26 cellular contexts compared by ENCODE assay signal in genomic region chr2:144877893-144878292, GRCh38.
DNase-seq lines count a peak whose midpoint lies in the region; ATAC-seq, FAIRE-seq and TF ChIP-seq lines count a peak whose summit lies in the region.
"Had no signal": no experiment of that assay in that cellular context is flagged by ENCODE, and none has a peak within 500 bp of the region (broad histone marks: within the 10 kb centered on the region; RNA-seq: fewer than 3 reads in every experiment).

No MANE protein-coding gene starts in this region.

- intact Hi-C loops in HepG2 (cut with micrococcal nuclease; ENCODE audit: unreplicated experiment) = no loop called here
- intact Hi-C loops in right lobe of liver (cut with DNase I) = no loop called here
- intact Hi-C loops in IMR-90 (cut with micrococcal nuclease) = no loop called here
- intact Hi-C loops in K562 (cut with micrococcal nuclease) = no loop called here

- CTCF ChIA-PET in HepG2 (lab: Yijun Ruan, JAX; ENCODE audit: low intra/inter-chr PET ratio, low total read pairs) = no interaction called here
- CTCF ChIA-PET in IMR-90 (lab: Yijun Ruan, JAX) = no interaction called here
- CTCF ChIA-PET in K562 (lab: Yijun Ruan, JAX; ENCODE audit: low intra/inter-chr PET ratio) = interaction anchor here (0.6 kb wide), 1 partner anchor 93 kb away, joined by 3 read pairs; no protein-coding TSS in a partner anchor

- TF ChIP-seq EP300 in HepG2 (IDR thresholded peaks at IDR 0.05; ENCODE audit: low read depth in 2 of 2, low read length in 2 of 2) (no peak), HepG2 (CRISPR knock-in tag; IDR thresholded peaks at IDR 0.05; ENCODE audit: borderline replicate concordance) (no peak), K562 (IDR thresholded peaks at IDR 0.05; ENCODE audit: low read length) (no peak)

- H2AK9ac ChIP-seq in IMR-90 (replicated peaks; ENCODE audit: low read depth, low read length, poor library complexity) = no peak overlapping the region

- H3K79me2 ChIP-seq in HepG2 (ENCODE audit: insufficient read depth, low read length) (no peaks in the 10 kb centered on the region), K562 (ENCODE audit: control insufficient read depth, insufficient read depth, low read length) (no peaks in the 10 kb centered on the region)

- H3K4me1 ChIP-seq in HepG2 (ENCODE audit: insufficient read depth, low read length) (no peaks in the 10 kb centered on the region), right lobe of liver (no peaks in the 10 kb centered on the region), IMR-90 (ENCODE audit: control insufficient read depth, insufficient read depth, low read length) (no peaks in the 10 kb centered on the region), K562 (replicated peaks in 1 of 2; ENCODE audit: control insufficient read depth in 2 of 2, insufficient read depth in 2 of 2, low read length in 2 of 2) (no peaks in the 10 kb centered on the region)
- H3K4me1 ChIP-seq: BE2C, BLaER1 had no signal

- H3K4me3 ChIP-seq in HepG2 (replicated peaks in 1 of 3; ENCODE audit: insufficient read depth in 1 of 3, low read depth in 2 of 3, low read length in 3 of 3) (no peak overlapping the region), right lobe of liver (no peak overlapping the region), IMR-90 (ENCODE audit: insufficient read depth, low read depth, low read length) (no peak overlapping the region), K562 (no peak overlapping the region)
- H3K4me3 ChIP-seq: BLaER1, GM12878 had no signal

- no peak overlapping the region for H3K23ac ChIP-seq in IMR-90 (ENCODE audit: low read depth, low read length)

- H3K36me3 ChIP-seq in HepG2 (replicated peaks in 1 of 2; ENCODE audit: control insufficient read depth in 1 of 2, insufficient read depth in 2 of 2, low read length in 2 of 2) (no peaks in the 10 kb centered on the region), right lobe of liver (no peaks in the 10 kb centered on the region), IMR-90 (ENCODE audit: control insufficient read depth, insufficient read depth, low read length) (no peaks in the 10 kb centered on the region), K562 (ENCODE audit: control insufficient read depth, insufficient read depth, low read length) (no peaks in the 10 kb centered on the region)
- H3K36me3 ChIP-seq: BE2C, BLaER1 had no signal

- ATAC-seq in HepG2 = no peak
- no peak for ATAC-seq in right lobe of liver
- ATAC-seq in IMR-90 (ENCODE audit: low read depth) = no peak
- ATAC-seq in K562 = no peak
- ATAC-seq: GM12878 had no signal

- no peak for TF ChIP-seq CTCF in HepG2 (CRISPR knock-in tag; IDR thresholded peaks at IDR 0.05)
- TF ChIP-seq CTCF in right lobe of liver (IDR thresholded peaks at IDR 0.05) = no peak
- TF ChIP-seq CTCF in IMR-90 (conservative IDR thresholded peaks at IDR 0.05; ENCODE audit: low read depth, low read length) = no peak
- TF ChIP-seq CTCF in K562 (IDR thresholded peaks at IDR 0.05 in 2 of 3, conservative IDR thresholded peaks at IDR 0.05 in 1 of 3; ENCODE audit: insufficient read depth in 2 of 3, low read depth in 1 of 3, low read length in 3 of 3) = no peak

- no peak for DNase-seq in HepG2 (ENCODE audit: low spot score)
- no peak for DNase-seq in right lobe of liver
- DNase-seq in IMR-90 = no peak
- DNase-seq in K562 (ENCODE audit: extremely low read depth in 1 of 4, low spot score in 3 of 4) = no peak
- no peak for DNase-seq in NCI-H345 (lab: John Stamatoyannopoulos, UW)
- DNase-seq in activated T-cell treated with anti-CD3 and anti-CD28 coated beads for 4 hours = no peak
- no peak for DNase-seq in stimulated activated naive CD4-positive, alpha-beta T cell treated with Interleukin-2 at 50 U/mL for 16 hours (lab: John Stamatoyannopoulos, UW)
- DNase-seq: ACHN; BE2C; C1 segment of cervical spinal cord; CD4-positive, alpha-beta memory T cell; CD4-positive, CD25-positive, alpha-beta regulatory T cell; CD8-positive, alpha-beta memory T cell; COR-L47; DMS 273 treated with DMSO at 0.1 percent for 48 hours; DMS153; DMS53; DMS79; DND-41; EL; GDM1 had no signal

- no peak for FAIRE-seq in HepG2 (lab: Jason Lieb, UNC)
- FAIRE-seq in K562 (lab: Jason Lieb, UNC) = no peak
- FAIRE-seq: GM12878, GM12892, GM18507 had no signal

- H2BK20ac ChIP-seq in IMR-90 (ENCODE audit: low read depth, low read length) = no peak overlapping the region

- TF ChIP-seq POLR2A in HepG2 (IDR thresholded peaks at IDR 0.05; ENCODE audit: insufficient read depth in 1 of 2, low read depth in 2 of 2, low read length in 2 of 2) = no peak
- TF ChIP-seq POLR2A in right lobe of liver (IDR thresholded peaks at IDR 0.05) = no peak
- TF ChIP-seq POLR2A in IMR-90 (IDR thresholded peaks at IDR 0.05; ENCODE audit: low read depth, low read length) = no peak
- no peak for TF ChIP-seq POLR2A in K562 (conservative IDR thresholded peaks at IDR 0.05)

- in situ Hi-C loops in HepG2 (cut with HindIII; ENCODE audit: extremely low pct_ligation_motif_present, low pct_unique_long_range_greater_than_20kb) = no loop called here
- in situ Hi-C loops in IMR-90 (cut with MboI; ENCODE audit: low sequenced_read_pairs) = no loop called here
- in situ Hi-C loops in K562 (cut with MboI) = no loop called here

- H3K79me1 ChIP-seq in IMR-90 (ENCODE audit: low read depth in 1 of 2, low read length in 2 of 2) = no peaks in the 10 kb centered on the region

- no peak overlapping the region for H3K4me2 ChIP-seq in HepG2 (ENCODE audit: low read depth, low read length)
- H3K4me2 ChIP-seq in IMR-90 (ENCODE audit: low read depth, low read length) = no peak overlapping the region
- H3K4me2 ChIP-seq in K562 (ENCODE audit: insufficient read depth, low read length) = no peak overlapping the region
- H3K4me2 ChIP-seq: BLaER1 had no signal

- no peak overlapping the region for H2BK15ac ChIP-seq in IMR-90 (ENCODE audit: low read depth, low read length)

- no peak overlapping the region for H4K5ac ChIP-seq in IMR-90 (ENCODE audit: low read depth, low read length)

- BruUV-seq in HepG2 (replicated peaks; lab: Mats Ljungman, UMichigan) (no TSS peak), IMR-90 (replicated peaks; lab: Mats Ljungman, UMichigan) (no TSS peak), K562 (replicated peaks; lab: Mats Ljungman, UMichigan) (no TSS peak)

- H3K9ac ChIP-seq in HepG2 (ENCODE audit: insufficient read depth, low read depth, low read length) (no peak overlapping the region), IMR-90 (ENCODE audit: low read depth, low read length) (no peak overlapping the region), K562 (ENCODE audit: insufficient read depth in 1 of 2, low read depth in 2 of 2, low read length in 2 of 2) (no peak overlapping the region)
- H3K9ac ChIP-seq: BLaER1 had no signal

- no peak overlapping the region for H2AFZ ChIP-seq in HepG2 (ENCODE audit: low read length)
- no peak overlapping the region for H2AFZ ChIP-seq in IMR-90 (replicated peaks; ENCODE audit: low read length, poor library complexity)
- H2AFZ ChIP-seq in K562 (ENCODE audit: low read depth, low read length) = peak overlapping the region; percentile 34; the same call in 1 of the 2 replicates

- no peak overlapping the region for H3K18ac ChIP-seq in IMR-90 (ENCODE audit: low read depth, low read length)

- H3K9me3 ChIP-seq in HepG2 (ENCODE audit: low read length) (no peaks in the 10 kb centered on the region), right lobe of liver (no peaks in the 10 kb centered on the region), IMR-90 (ENCODE audit: control insufficient read depth, insufficient read depth, low read length) (no peaks in the 10 kb centered on the region), K562 (replicated peaks; ENCODE audit: control insufficient read depth, insufficient read depth, low read depth, low read length) (no peaks in the 10 kb centered on the region)
- H3K9me3 ChIP-seq: BE2C, BLaER1 had no signal

- no peaks in the 10 kb centered on the region for H4K20me1 ChIP-seq in HepG2 (ENCODE audit: insufficient read depth, low read length)
- no peaks in the 10 kb centered on the region for H4K20me1 ChIP-seq in IMR-90 (ENCODE audit: insufficient read depth, low read length)
- no peaks in the 10 kb centered on the region for H4K20me1 ChIP-seq in K562 (replicated peaks; ENCODE audit: control insufficient read depth, insufficient read depth, low read length)
- H4K20me1 ChIP-seq: BLaER1 had no signal

- no peak overlapping the region for H3K4ac ChIP-seq in IMR-90 (ENCODE audit: low read depth, low read length)

- no peak overlapping the region for H2BK120ac ChIP-seq in IMR-90 (ENCODE audit: low read depth, low read length)

- H3K27me3 ChIP-seq in HepG2 (ENCODE audit: control insufficient read depth in 1 of 2, insufficient read depth in 2 of 2, low read length in 2 of 2) (no peaks in the 10 kb centered on the region), right lobe of liver (no peaks in the 10 kb centered on the region), IMR-90 (ENCODE audit: control insufficient read depth, insufficient read depth, low read length) (no peaks in the 10 kb centered on the region), K562 (ENCODE audit: control insufficient read depth in 2 of 2, insufficient read depth in 2 of 2, low read length in 2 of 2) (no peaks in the 10 kb centered on the region)
- H3K27me3 ChIP-seq: BE2C, BLaER1 had no signal

- H3K9me1 ChIP-seq in IMR-90 (ENCODE audit: insufficient read depth, low read length) = no peaks in the 10 kb centered on the region
- H3K9me1 ChIP-seq in K562 (ENCODE audit: control insufficient read depth, insufficient read depth, low read length) = no peaks in the 10 kb centered on the region

- 6% methylated on average over 8 of the region's 8 CpGs for WGBS in HepG2 (ENCODE audit: low lambda C conversion rate)
- 72% methylated on average over 8 of the region's 8 CpGs for WGBS in right lobe of liver (ENCODE audit: insufficient coverage, low coverage, low lambda C conversion rate, missing lambda C conversion rate)
- WGBS in IMR-90 (ENCODE audit: extremely low coverage in 2 of 2, insufficient read length in 1 of 2), 2 experiments = 100% methylated on average over 3 of the region's 8 CpGs; no CpG with 5 or more reads in 1 of the 2 experiments
- 56% methylated on average over 8 of the region's 8 CpGs for WGBS in K562 (ENCODE audit: insufficient coverage, low coverage, missing lambda C conversion rate)

- no peak overlapping the region for H3K14ac ChIP-seq in IMR-90 (replicated peaks; ENCODE audit: low read depth, low read length)

- TF ChIP-seq RAD21 in HepG2 (CRISPR knock-in tag; IDR thresholded peaks at IDR 0.05) (no peak), IMR-90 (IDR thresholded peaks at IDR 0.05; ENCODE audit: low read length) (no peak), K562 (CRISPR knock-in tag; conservative IDR thresholded peaks at IDR 0.05 in 1 of 2, IDR thresholded peaks at IDR 0.05 in 1 of 2) (no peak)

- H2AK5ac ChIP-seq in IMR-90 (ENCODE audit: low read depth, low read length) = no peak overlapping the region

- H3K27ac ChIP-seq in HepG2 (ENCODE audit: extremely low read length, insufficient read depth, low read length) (no peak overlapping the region), right lobe of liver (no peak overlapping the region), IMR-90 (ENCODE audit: insufficient read depth, low read length) (no peak overlapping the region), K562 (ENCODE audit: extremely low read depth, low read depth, low read length) (no peak overlapping the region)
- H3K27ac ChIP-seq: 22Rv1, BLaER1 had no signal

- no peak overlapping the region for H4K8ac ChIP-seq in IMR-90 (ENCODE audit: low read depth in 2 of 2, low read length in 2 of 2)

- no peak overlapping the region for H2BK5ac ChIP-seq in IMR-90 (ENCODE audit: low read depth, low read length, poor library complexity, severe bottlenecking)

- dilution Hi-C loops in IMR-90 (cut with HindIII; ENCODE audit: low sequenced_read_pairs, unreplicated experiment) = no loop called here

- no peak overlapping the region for H4K91ac ChIP-seq in IMR-90 (ENCODE audit: insufficient read depth, low read depth, low read length)

- POLR2A ChIA-PET in HepG2 (lab: Yijun Ruan, JAX) = no interaction called here
- POLR2A ChIA-PET in IMR-90 (lab: Charles Lee; ENCODE audit: unreplicated experiment) = no interaction called here
- POLR2A ChIA-PET in K562 (lab: Yijun Ruan, JAX) = no interaction called here

- H3K56ac ChIP-seq in IMR-90 (ENCODE audit: extremely low read depth, insufficient read depth, low read length) = no peak overlapping the region

Comparison
In these comparisons a context has a peak if more than half of its experiments do, and no peak if none do; other contexts are left out.
1. Of the 241 proteins assayed by ChIP-seq in both HepG2 and K562: peak only in HepG2: none; only in K562: MAFG; in both: MAFF and MAFK; in neither: 238.